ENCODE assay signal across 8 cellular contexts in the genomic region with DNA sequence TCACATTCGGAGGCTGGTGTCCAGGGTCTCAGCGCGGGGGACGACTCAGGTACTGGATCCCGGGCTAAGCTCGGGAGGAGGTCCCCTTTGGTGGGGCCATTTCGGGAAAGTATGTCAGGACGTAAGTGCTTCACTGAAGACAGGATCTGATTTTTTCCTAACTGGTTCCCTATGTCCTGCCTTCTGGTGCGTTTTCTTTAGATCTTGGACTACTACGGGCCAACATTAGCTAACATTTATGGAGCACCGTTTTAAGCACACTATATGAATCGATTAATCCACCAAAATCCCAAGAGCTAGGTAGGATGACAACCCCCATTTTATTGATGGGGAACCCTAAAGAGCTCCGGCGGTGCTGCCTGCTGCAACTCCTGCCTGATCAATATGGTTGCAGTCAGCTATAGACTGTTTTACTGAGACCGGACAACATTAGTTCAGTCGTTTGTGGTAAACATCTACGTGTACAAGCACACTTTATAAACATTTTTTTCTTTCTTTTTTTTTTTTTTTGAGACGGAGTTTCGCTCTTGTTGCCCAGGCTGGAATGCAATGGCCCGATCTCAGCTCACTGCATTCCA. TPM values are rescaled to one million over a fixed set of nuclear protein-coding genes. Genes with fewer than 3 reads are reported as not detected.
DNase-seq lines count a peak whose midpoint lies in the region; ATAC-seq and TF ChIP-seq lines count a peak whose summit lies in the region.

No MANE protein-coding gene starts in this region.

- H3K4me1 ChIP-seq in right lobe of liver: peaks cover 0 to 19% (median 5%) of the 10 kb centered on the region in 4 donors

- peak overlapping the region; percentile 91 to 98 for H3K4me3 Mint-ChIP-seq in CD14-positive monocyte
- H3K4me3 Mint-ChIP-seq in type B pancreatic cell: peak overlapping the region; percentile 97

- no peaks in the 10 kb centered on the region for H3K27me3 ChIP-seq in right lobe of liver

- H3K4me1 Mint-ChIP-seq in CD14-positive monocyte (peaks cover 48% of the 10 kb centered on the region), type B pancreatic cell (ENCODE audit: unreplicated experiment) (peaks cover 60% of the 10 kb centered on the region)

- peak overlapping the region; percentile 28 to 63 (median 36) for H3K27ac ChIP-seq in right lobe of liver

- H3K36me3 Mint-ChIP-seq in CD14-positive monocyte (peaks cover 28 to 29% of the 10 kb centered on the region in 2 donors), type B pancreatic cell (peaks cover 38% of the 10 kb centered on the region)

- TF ChIP-seq CTCF in CD14-positive monocyte (IDR thresholded peaks at IDR 0.05): no peak
- TF ChIP-seq CTCF in astrocyte of the cerebellum (IDR thresholded peaks at IDR 0.05; ENCODE audit: low read depth, low read length, missing control alignments): no peak
- no peak for TF ChIP-seq CTCF in right lobe of liver (IDR thresholded peaks at IDR 0.05)
- no peak for TF ChIP-seq CTCF in type B pancreatic cell (conservative IDR thresholded peaks at IDR 0.05)

- intact Hi-C loops in CD14-positive monocyte (cut with micrococcal nuclease) (loop anchor here in 1 of 2 donors (10.0 kb wide), 1 partner anchor 242 kb away; a partner anchor contains a TSS), right lobe of liver (cut with DNase I) (loop anchor here in 1 of 2 donors (10.0 kb wide), 1 partner anchor 72 kb away; a partner anchor contains a TSS)

- H3K27me3 Mint-ChIP-seq in CD14-positive monocyte (ENCODE audit: low read depth in 3 of 3): no peaks in the 10 kb centered on the region
- H3K27me3 Mint-ChIP-seq in type B pancreatic cell: no peaks in the 10 kb centered on the region

- H3K27ac Mint-ChIP-seq in CD14-positive monocyte (peak overlapping the region; percentile 35 to 90 (median 86)), type B pancreatic cell (peak overlapping the region; percentile 96)

- H3K9me3 Mint-ChIP-seq in CD14-positive monocyte (no peaks in the 10 kb centered on the region), type B pancreatic cell (no peaks in the 10 kb centered on the region)

- H3K4me3 ChIP-seq in astrocyte of the cerebellum (ENCODE audit: low read depth, low read length) (peak overlapping the region; percentile 74), right lobe of liver (peak overlapping the region; percentile 69 to 80 (median 76))

- in situ Hi-C loops in astrocyte of the cerebellum (cut with HindIII; ENCODE audit: low sequenced_read_pairs): no loop called here

- no peak for DNase-seq in CD14-positive monocyte (ENCODE audit: low spot score)
- DNase-seq in astrocyte of the cerebellum (ENCODE audit: low read depth): no peak
- DNase-seq in right lobe of liver: no peak
- DNase-seq in type B pancreatic cell (ENCODE audit: extremely low spot score, unreplicated experiment): no peak
- DNase-seq in kidney tubule cell (ENCODE audit: low spot score): no peak
- no peak for DNase-seq in NCI-H1417 treated with DMSO at 0.1 percent for 48 hours (lab: John Stamatoyannopoulos, UW)

- ATAC-seq in HG03457 (IDR thresholded peaks at IDR 0.05; ENCODE audit: unreplicated experiment) (peak; percentile 14), right lobe of liver (peak; percentile 2 to 28 (median 14)), GM21381 (IDR thresholded peaks at IDR 0.05; ENCODE audit: unreplicated experiment) (no peak)

- no peak for TF ChIP-seq POLR2A in right lobe of liver (IDR thresholded peaks at IDR 0.05)

- H3K9me3 ChIP-seq in right lobe of liver: no peaks in the 10 kb centered on the region

- H3K36me3 ChIP-seq in right lobe of liver: peaks cover 0 to 25% (median 15%) of the 10 kb centered on the region in 4 donors

- WGBS in right lobe of liver (ENCODE audit: insufficient coverage, low coverage, low lambda C conversion rate, missing lambda C conversion rate): 3% methylated on average over 15 of the region's 20 CpGs

RNA-seq across cellular contexts. Expression of a gene that starts 17.0 kb away (rescaled TPM):
- polyA plus RNA-seq in CD14-positive monocyte: 10 to 100 TPM; 14.2 to 18.4 TPM
- total RNA-seq in right lobe of liver (10 to 100 TPM; 17.6 to 30.6 (median 24.3) TPM), type B pancreatic cell (ENCODE audit: low replicate concordance) (47.6 and 58.3 TPM in 2 replicates)

RNA-seq across cellular contexts. Expression of a gene that starts 23.8 kb away (rescaled TPM):
- under 1 TPM in 1 of 2 donors, not detected in 1; 0.74 TPM for polyA plus RNA-seq in CD14-positive monocyte
- total RNA-seq in right lobe of liver: not detected
- total RNA-seq in type B pancreatic cell (ENCODE audit: low replicate concordance): not detected in 2 replicates

RNA-seq across cellular contexts. Expression of a gene that starts 24.3 kb away (rescaled TPM):
- polyA plus RNA-seq in CD14-positive monocyte: 100 to 1,000 TPM; 156 to 189 TPM
- total RNA-seq in right lobe of liver (100 to 1,000 TPM in 1 of 6 experiments, 10 to 100 TPM in 5; 39.8 to 106 (median 63.0) TPM), type B pancreatic cell (ENCODE audit: low replicate concordance) (190 and 287 TPM in 2 replicates)

RNA-seq across cellular contexts. Expression of a gene that starts 24.6 kb away (rescaled TPM):
- polyA plus RNA-seq in CD14-positive monocyte: 10 to 100 TPM; 38.5 to 39.6 TPM
- total RNA-seq in right lobe of liver (10 to 100 TPM; 22.1 to 27.8 (median 24.6) TPM), type B pancreatic cell (ENCODE audit: low replicate concordance) (42.4 and 51.7 TPM in 2 replicates)

RNA-seq across cellular contexts. Expression of a gene that starts 51.2 kb away (rescaled TPM):
- 10 to 100 TPM; 50.1 to 70.6 TPM for polyA plus RNA-seq in CD14-positive monocyte
- total RNA-seq in right lobe of liver (10 to 100 TPM; 24.7 to 42.9 (median 32.3) TPM), type B pancreatic cell (ENCODE audit: low replicate concordance) (111 TPM in 2 replicates)
